Comparison of ENCODE assay signal across 8 cellular contexts in the genomic region with DNA sequence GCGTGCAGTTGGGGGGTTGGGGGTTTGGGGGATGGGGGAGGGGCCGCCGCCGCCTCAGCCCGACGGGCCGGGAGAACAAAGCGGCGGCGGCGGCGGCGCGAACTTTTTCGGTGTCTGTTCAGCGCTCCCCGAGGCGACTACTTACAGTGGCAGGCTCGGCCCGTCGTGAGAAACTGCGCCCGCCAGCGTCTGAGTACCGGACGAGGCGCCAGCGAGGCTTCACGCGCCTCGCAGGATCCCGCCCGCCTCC. TPM values are rescaled to one million over a fixed set of nuclear protein-coding genes. Genes with fewer than 3 reads are reported as not detected.
DNase-seq lines count a peak whose midpoint lies in the region; ATAC-seq, FAIRE-seq and TF ChIP-seq lines count a peak whose summit lies in the region.

No MANE protein-coding gene starts in this region.

- H3K27me3 Mint-ChIP-seq in stimulated activated naive B cell treated with anti-CD40 and anti-IgM and Interleukin-4, amounts not matched to agents 10 μg/mL and 1 μg/mL and 100 μg/mL, for 72 hours: no peaks in the 10 kb centered on the region

- peaks cover 0 to 2% of the 10 kb centered on the region in 2 donors for H3K36me3 Mint-ChIP-seq in stimulated activated naive B cell treated with anti-CD40 and anti-IgM and Interleukin-4, amounts not matched to agents 10 μg/mL and 1 μg/mL and 100 μg/mL, for 72 hours

- DNase-seq in GM12865 (ENCODE audit: low read depth) (peak; percentile 79), M059J (ENCODE audit: low read depth) (peak; percentile 72), astrocyte of the spinal cord (ENCODE audit: low read depth, low spot score) (peak; percentile 78), DMS 273 treated with DMSO at 0.1 percent for 48 hours (lab: John Stamatoyannopoulos, UW) (no peak), D721Med (ENCODE audit: insufficient read length, low spot score) (no peak)
- no peak for DNase-seq in stimulated activated naive B cell treated with anti-CD40 and anti-IgM and Interleukin-4, amounts not matched to agents 10 μg/mL and 1 μg/mL and 100 μg/mL, for 72 hours

- ATAC-seq in stimulated activated naive B cell treated with anti-CD40 and anti-IgM and Interleukin-4, amounts not matched to agents 10 μg/mL and 1 μg/mL and 100 μg/mL, for 72 hours (replicated peaks): no peak
- no peak for ATAC-seq in HG02678 (IDR thresholded peaks at IDR 0.05; ENCODE audit: unreplicated experiment)

- peak overlapping the region; percentile 70 for H3K4me3 ChIP-seq in GM12865 (ENCODE audit: low read depth, low read length)
- peak overlapping the region; percentile 82 for H3K4me3 ChIP-seq in astrocyte of the spinal cord (ENCODE audit: low read depth, low read length)

- peak overlapping the region; percentile 36 for H3K27ac ChIP-seq in layer of hippocampus (ENCODE audit: low read depth, low read length)

- TF ChIP-seq CTCF in GM12865 (IDR thresholded peaks at IDR 0.05; ENCODE audit: insufficient read depth, low read depth, low read length, missing control alignments): no peak
- no peak for TF ChIP-seq CTCF in astrocyte of the spinal cord (IDR thresholded peaks at IDR 0.05; ENCODE audit: low read depth, low read length)
- no peak for TF ChIP-seq CTCF in D721Med (IDR thresholded peaks at IDR 0.05; ENCODE audit: insufficient read depth, missing control alignments)

- peaks cover 16 to 37% of the 10 kb centered on the region in 2 donors for H3K4me1 Mint-ChIP-seq in stimulated activated naive B cell treated with anti-CD40 and anti-IgM and Interleukin-4, amounts not matched to agents 10 μg/mL and 1 μg/mL and 100 μg/mL, for 72 hours

- H3K4me3 Mint-ChIP-seq in stimulated activated naive B cell treated with anti-CD40 and anti-IgM and Interleukin-4, amounts not matched to agents 10 μg/mL and 1 μg/mL and 100 μg/mL, for 72 hours: peak overlapping the region; percentile 68 to 90

- no peaks in the 10 kb centered on the region for H3K27me3 ChIP-seq in layer of hippocampus (ENCODE audit: control insufficient read depth, insufficient read depth, low read length)

- H3K27ac Mint-ChIP-seq in stimulated activated naive B cell treated with anti-CD40 and anti-IgM and Interleukin-4, amounts not matched to agents 10 μg/mL and 1 μg/mL and 100 μg/mL, for 72 hours: peak overlapping the region; percentile 83

- in situ Hi-C loops in astrocyte of the spinal cord (cut with HindIII; ENCODE audit: low sequenced_read_pairs): no loop called here

- H3K9me3 Mint-ChIP-seq in stimulated activated naive B cell treated with anti-CD40 and anti-IgM and Interleukin-4, amounts not matched to agents 10 μg/mL and 1 μg/mL and 100 μg/mL, for 72 hours: no peaks in the 10 kb centered on the region

- FAIRE-seq in D721Med (lab: Jason Lieb, UNC): no peak

RNA-seq across cellular contexts. Expression of a gene that starts 0.2 kb away (rescaled TPM):
- 46.0 and 46.4 TPM in 2 replicates for total RNA-seq in M059J (2014; rRNA removed; shearing (Covaris generic))

RNA-seq across cellular contexts. Expression of a gene that starts 20.0 kb away (rescaled TPM):
- total RNA-seq in M059J (2014; rRNA removed; shearing (Covaris generic)): 62.5 and 79.6 TPM in 2 replicates

Comparison
In these comparisons a context has a peak if more than half of its experiments do, and no peak if none do; other contexts are left out.
1. DNase-seq: peak in GM12865 (single experiment), M059J (single experiment) and astrocyte of the spinal cord (single experiment); none in stimulated activated naive B cell treated with anti-CD40 and anti-IgM and Interleukin-4, amounts not matched to agents 10 μg/mL and 1 μg/mL and 100 μg/mL, for 72 hours (single experiment), DMS 273 treated with DMSO at 0.1 percent for 48 hours (single experiment) and D721Med (single experiment).